ENCODE assay signal across 17 cellular contexts in the genomic region with DNA sequence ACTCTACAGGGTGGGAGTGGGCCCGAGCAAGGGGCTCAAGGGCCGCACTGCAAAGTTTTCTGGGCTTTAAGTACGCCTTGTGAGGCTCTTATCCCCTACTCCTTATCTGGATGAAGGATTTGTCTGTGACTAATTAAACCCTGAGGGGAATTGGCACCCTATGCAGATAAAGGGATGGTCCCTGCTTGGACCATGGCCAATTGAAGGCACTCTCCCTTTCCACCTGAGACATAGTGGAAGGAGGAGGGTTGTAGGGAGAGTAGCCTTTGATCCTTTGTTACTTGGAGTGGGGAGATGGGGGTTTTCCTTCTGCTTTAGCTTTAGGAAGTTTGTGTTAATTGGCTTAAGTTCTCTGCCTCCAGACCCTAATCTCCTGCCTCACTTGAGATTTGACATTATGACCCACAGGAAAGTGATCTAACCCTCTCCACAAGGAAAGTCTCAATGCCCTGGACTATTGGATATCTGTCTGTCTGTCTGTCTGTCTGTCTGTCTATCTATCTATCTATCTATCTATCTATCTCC.
"Had no signal": no experiment of that assay in that cellular context is flagged by ENCODE, and none has a peak within 500 bp of the region (broad histone marks: within the 10 kb centered on the region; RNA-seq: fewer than 3 reads in every experiment).

No MANE protein-coding gene starts in this region.

- DNase-seq: cortex of kidney; dorsolateral prefrontal cortex; effector memory CD4-positive, alpha-beta T cell; esophagus squamous epithelium; foreskin fibroblast; glutamatergic neuron; mucosa of descending colon; naive thymus-derived CD8-positive, alpha-beta T cell; nucleus accumbens; ovary; sigmoid colon; stimulated activated CD4-positive, alpha-beta T cell treated with anti-CD3 and anti-CD28 coated beads, Interleukin-2, amount 100 ng/mL, for 24 hours; stimulated activated naive CD4-positive, alpha-beta T cell had no signal

- H3K4me1 Mint-ChIP-seq: naive thymus-derived CD8-positive, alpha-beta T cell had no signal

- H3K4me3 Mint-ChIP-seq: naive thymus-derived CD8-positive, alpha-beta T cell; type B pancreatic cell had no signal

- H3K4me3 ChIP-seq: dorsolateral prefrontal cortex, esophagus squamous epithelium, gastroesophageal sphincter, mucosa of descending colon, ovary, right atrium auricular region, sigmoid colon, skin epidermis had no signal

- H3K27ac ChIP-seq: dorsolateral prefrontal cortex, esophagus squamous epithelium, gastroesophageal sphincter, ovary, right atrium auricular region, sigmoid colon, skin epidermis had no signal

- H3K27ac Mint-ChIP-seq: naive thymus-derived CD8-positive, alpha-beta T cell; type B pancreatic cell had no signal

- ATAC-seq: gastroesophageal sphincter; mucosa of descending colon; naive thymus-derived CD8-positive, alpha-beta T cell had no signal

- H3K4me1 ChIP-seq: esophagus squamous epithelium, gastroesophageal sphincter, right atrium auricular region, sigmoid colon had no signal

- H3K36me3 ChIP-seq: esophagus squamous epithelium, gastroesophageal sphincter, ovary, right atrium auricular region, sigmoid colon had no signal

- H3K36me3 Mint-ChIP-seq: naive thymus-derived CD8-positive, alpha-beta T cell; type B pancreatic cell had no signal

- H3K9me3 ChIP-seq: esophagus squamous epithelium, gastroesophageal sphincter, mucosa of descending colon, ovary, right atrium auricular region, sigmoid colon had no signal

- H3K27me3 Mint-ChIP-seq: naive thymus-derived CD8-positive, alpha-beta T cell; type B pancreatic cell had no signal

- H3K27me3 ChIP-seq: esophagus squamous epithelium, gastroesophageal sphincter, ovary, right atrium auricular region, sigmoid colon had no signal

- H3K9me3 Mint-ChIP-seq: type B pancreatic cell had no signal
